ENCODE assay signal across 28 cellular contexts in the genomic region with DNA sequence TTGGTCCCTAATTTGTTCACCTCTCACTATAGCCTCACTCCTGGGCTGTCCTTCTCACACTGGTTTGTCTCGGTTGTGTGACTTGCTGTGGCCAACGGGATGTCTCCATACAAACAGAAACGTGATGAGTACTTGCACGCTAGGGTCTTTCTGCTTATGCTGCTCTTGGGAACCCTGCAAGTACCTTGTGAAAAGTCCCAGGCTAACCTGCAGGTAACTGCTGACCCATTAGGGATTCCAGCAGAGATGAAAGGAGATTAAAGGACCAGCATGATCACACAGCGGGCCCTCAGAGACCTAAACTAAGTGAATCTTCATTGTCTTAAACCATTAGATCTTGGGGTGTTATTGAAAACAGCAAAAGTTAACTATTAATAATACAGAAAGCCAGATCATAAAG.
"Had no signal": no experiment of that assay in that cellular context is flagged by ENCODE, and none has a peak within 500 bp of the region (broad histone marks: within the 10 kb centered on the region; RNA-seq: fewer than 3 reads in every experiment).

No MANE protein-coding gene starts in this region.

- H3K9me3 ChIP-seq: colonic mucosa, esophagus squamous epithelium, heart right ventricle, lower lobe of right lung, prostate gland, thoracic aorta, tibial nerve, upper lobe of left lung, uterus had no signal

- ATAC-seq: heart right ventricle; left ventricle myocardium superior; lower lobe of right lung; mucosa of descending colon; natural killer cell treated with Interleukin-12 subunit alpha and Interleukin-12 subunit beta and Interleukin-15 and Interleukin-18, amount 100 ng/mL, for 72 hours; right cardiac atrium; stimulated activated naive B cell treated with anti-CD40 and anti-IgM and Interleukin-4, amounts not matched to agents 10 μg/mL and 1 μg/mL and 100 μg/mL, for 72 hours had no signal

- H3K27ac ChIP-seq: colonic mucosa, esophagus squamous epithelium, heart right ventricle, lower lobe of right lung, prostate gland, skin epidermis, thoracic aorta, tibial nerve, upper lobe of left lung, uterus had no signal

- H3K36me3 ChIP-seq: colonic mucosa, esophagus squamous epithelium, heart right ventricle, lower lobe of right lung, prostate gland, thoracic aorta, tibial nerve, upper lobe of left lung, uterus had no signal

- H3K4me1 ChIP-seq: colonic mucosa, esophagus squamous epithelium, lower lobe of right lung, prostate gland, upper lobe of left lung, uterus had no signal

- FAIRE-seq: keratinocyte had no signal

- H3K27me3 ChIP-seq: colonic mucosa, esophagus squamous epithelium, heart right ventricle, tibial nerve, upper lobe of left lung, uterus had no signal

- DNase-seq: colonic mucosa; effector CD8-positive, alpha-beta T cell; erythroblast; esophagus squamous epithelium; foreskin melanocyte; glutamatergic neuron; heart right ventricle; hippocampal formation; left ventricle myocardium superior; lower lobe of right lung; mucosa of descending colon; naive B cell; nucleus accumbens; right cardiac atrium; stimulated activated CD4-positive, alpha-beta T cell treated with anti-CD3 and anti-CD28 coated beads, Interleukin-15, amount 100 ng/mL, for 24 hours; stimulated activated CD4-positive, alpha-beta T cell treated with anti-CD3 and anti-CD28 coated beads, Interleukin-2, amount 100 ng/mL, for 48 hours; stimulated activated naive B cell treated with anti-CD40 and anti-IgM and Interleukin-4, amounts not matched to agents 10 μg/mL and 1 μg/mL and 100 μg/mL, for 72 hours; upper lobe of left lung; uterus had no signal

- H3K4me3 Mint-ChIP-seq: dendritic cell treated with granulocyte-macrophage colony-stimulating factor and Interleukin-4, amounts not matched to agents 40 ng/mL and 50 ng/mL, for 4 days; mesothelial cell of epicardium; naive B cell; natural killer cell treated with Interleukin-12 subunit alpha and Interleukin-12 subunit beta and Interleukin-15 and Interleukin-18, amount 100 ng/mL, for 72 hours; stimulated activated naive B cell treated with anti-CD40 and anti-IgM and Interleukin-4, amounts not matched to agents 10 μg/mL and 1 μg/mL and 100 μg/mL, for 72 hours; stimulated activated naive CD8-positive, alpha-beta T cell treated with anti-CD3 and anti-CD28 coated beads, Interleukin-15, Interleukin-2, amounts not matched to agents 100 ng/mL and 50 ng/mL, for 24 hours had no signal

- H3K4me1 Mint-ChIP-seq: mesothelial cell of epicardium; naive B cell; stimulated activated naive B cell treated with anti-CD40 and anti-IgM and Interleukin-4, amounts not matched to agents 10 μg/mL and 1 μg/mL and 100 μg/mL, for 72 hours had no signal

- H3K27me3 Mint-ChIP-seq: dendritic cell treated with granulocyte-macrophage colony-stimulating factor and Interleukin-4, amounts not matched to agents 40 ng/mL and 50 ng/mL, for 4 days; naive B cell; natural killer cell treated with Interleukin-12 subunit alpha and Interleukin-12 subunit beta and Interleukin-15 and Interleukin-18, amount 100 ng/mL, for 72 hours; stimulated activated naive B cell treated with anti-CD40 and anti-IgM and Interleukin-4, amounts not matched to agents 10 μg/mL and 1 μg/mL and 100 μg/mL, for 72 hours; stimulated activated naive CD8-positive, alpha-beta T cell treated with anti-CD3 and anti-CD28 coated beads, Interleukin-15, Interleukin-2, amounts not matched to agents 100 ng/mL and 50 ng/mL, for 24 hours had no signal

- H3K36me3 Mint-ChIP-seq: mesothelial cell of epicardium; naive B cell; natural killer cell treated with Interleukin-12 subunit alpha and Interleukin-12 subunit beta and Interleukin-15 and Interleukin-18, amount 100 ng/mL, for 72 hours; stimulated activated naive B cell treated with anti-CD40 and anti-IgM and Interleukin-4, amounts not matched to agents 10 μg/mL and 1 μg/mL and 100 μg/mL, for 72 hours had no signal

- H3K27ac Mint-ChIP-seq: dendritic cell treated with granulocyte-macrophage colony-stimulating factor and Interleukin-4, amounts not matched to agents 40 ng/mL and 50 ng/mL, for 4 days; mesothelial cell of epicardium; naive B cell; natural killer cell treated with Interleukin-12 subunit alpha and Interleukin-12 subunit beta and Interleukin-15 and Interleukin-18, amount 100 ng/mL, for 72 hours; stimulated activated naive B cell treated with anti-CD40 and anti-IgM and Interleukin-4, amounts not matched to agents 10 μg/mL and 1 μg/mL and 100 μg/mL, for 72 hours; stimulated activated naive CD8-positive, alpha-beta T cell treated with anti-CD3 and anti-CD28 coated beads, Interleukin-15, Interleukin-2, amounts not matched to agents 100 ng/mL and 50 ng/mL, for 24 hours had no signal

- H3K9me3 Mint-ChIP-seq: mesothelial cell of epicardium had no signal

- H3K4me3 ChIP-seq: colonic mucosa, esophagus squamous epithelium, heart right ventricle, lower lobe of right lung, mucosa of descending colon, prostate gland, skin epidermis, thoracic aorta, tibial nerve, upper lobe of left lung, uterus had no signal
